Comparison of ENCODE assay signal across 21 cellular contexts in genomic region chr7:26639111-26639510, GRCh38.
"Had no signal": no experiment of that assay in that cellular context is flagged by ENCODE, and none has a peak within 500 bp of the region (broad histone marks: within the 10 kb centered on the region; RNA-seq: fewer than 3 reads in every experiment).

No MANE protein-coding gene starts in this region.

- H3K79me2 ChIP-seq: hepatocyte had no signal

- H3K9me3 ChIP-seq: esophagus squamous epithelium, gastrocnemius medialis, heart left ventricle, left lung, lower lobe of right lung, mucosa of descending colon had no signal

- H2AFZ ChIP-seq: hepatocyte had no signal

- H3K36me3 ChIP-seq: esophagus squamous epithelium, gastrocnemius medialis, heart left ventricle, left lung, lower lobe of right lung had no signal

- H3K4me1 ChIP-seq: esophagus squamous epithelium, gastrocnemius medialis, heart left ventricle, left lung, lower lobe of right lung had no signal

- H3K27ac ChIP-seq: coronary artery, dorsolateral prefrontal cortex, epithelial cell of prostate, esophagus squamous epithelium, gastrocnemius medialis, heart left ventricle, hepatocyte, left lung, lower lobe of right lung had no signal

- DNase-seq: dermis blood vessel endothelial cell; dorsolateral prefrontal cortex; effector CD8-positive, alpha-beta T cell; effector memory CD8-positive, alpha-beta T cell; endodermal cell; erythroblast; esophagus squamous epithelium; foreskin fibroblast; foreskin melanocyte; gastrocnemius medialis; heart left ventricle; left cardiac atrium; left lung; left ventricle myocardium superior; lower lobe of right lung; mesenchymal stem cell; mucosa of descending colon; naive B cell had no signal

- H3K4me3 ChIP-seq: coronary artery, dorsolateral prefrontal cortex, esophagus squamous epithelium, gastrocnemius medialis, heart left ventricle, hepatocyte, left lung, lower lobe of right lung, mucosa of descending colon had no signal

- H3K4me2 ChIP-seq: hepatocyte had no signal

- H3K27me3 ChIP-seq: esophagus squamous epithelium, gastrocnemius medialis, hepatocyte, left lung had no signal
